Comparison of ENCODE assay signal across 23 cellular contexts in genomic region chr9:103545260-103545659, GRCh38.
"Had no signal": no experiment of that assay in that cellular context is flagged by ENCODE, and none has a peak within 500 bp of the region (broad histone marks: within the 10 kb centered on the region; RNA-seq: fewer than 3 reads in every experiment).

No MANE protein-coding gene starts in this region.

- FAIRE-seq: endometrium had no signal

- H3K27ac ChIP-seq: colonic mucosa, epithelial cell of prostate, esophagus squamous epithelium, gastroesophageal sphincter, hepatocyte, left lung, lower lobe of right lung had no signal

- H3K4me3 ChIP-seq: colonic mucosa, esophagus squamous epithelium, gastroesophageal sphincter, hepatocyte, left lung, lower lobe of right lung, mucosa of descending colon had no signal

- H2AFZ ChIP-seq: hepatocyte had no signal

- H3K79me2 ChIP-seq: hepatocyte had no signal

- H3K4me1 ChIP-seq: colonic mucosa, esophagus squamous epithelium, gastroesophageal sphincter, left lung, lower lobe of right lung had no signal

- H3K9me3 ChIP-seq: colonic mucosa, esophagus squamous epithelium, gastroesophageal sphincter, lower lobe of right lung had no signal

- H3K36me3 ChIP-seq: colonic mucosa, esophagus squamous epithelium, gastroesophageal sphincter, left lung, lower lobe of right lung had no signal

- DNase-seq: cerebellar nuclear complex; colonic mucosa; cortex of kidney; effector CD8-positive, alpha-beta T cell; effector memory CD8-positive, alpha-beta T cell; endodermal cell; erythroblast; esophagus squamous epithelium; foreskin fibroblast; foreskin melanocyte; hypothalamus; immature natural killer cell; islet precursor cell; left cardiac atrium; left lung; lower lobe of right lung; mesenchymal stem cell; mucosa of descending colon had no signal

- H3K27me3 ChIP-seq: colonic mucosa, esophagus squamous epithelium, gastroesophageal sphincter, hepatocyte, left lung had no signal

- ATAC-seq: effector memory CD8-positive, alpha-beta T cell; esophagus mucosa; gastroesophageal sphincter; left cardiac atrium; left lung; lower lobe of right lung; mucosa of descending colon had no signal

- H3K4me2 ChIP-seq: hepatocyte had no signal
